ENCODE assay signal across 22 cellular contexts in genomic region chr9:93170571-93170970, GRCh38. TPM values are rescaled to one million over a fixed set of nuclear protein-coding genes. Genes with fewer than 3 reads are reported as not detected.
A peak's percentile ranks its signal among the peaks of the same experiment; 100 is the strongest.
DNase-seq lines count a peak whose midpoint lies in the region; ATAC-seq and TF ChIP-seq lines count a peak whose summit lies in the region.
"Had no signal": no experiment of that assay in that cellular context is flagged by ENCODE, and none has a peak within 500 bp of the region (broad histone marks: within the 10 kb centered on the region; RNA-seq: fewer than 3 reads in every experiment).

No MANE protein-coding gene starts in this region.

- no peak overlapping the region for H3K4me3 Mint-ChIP-seq in stimulated activated naive CD8-positive, alpha-beta T cell treated with anti-CD3 and anti-CD28 coated beads, Interleukin-15, amount 100 ng/mL, for 72 hours
- H3K4me3 Mint-ChIP-seq in neural progenitor cell, result no peak overlapping the region
- H3K4me3 Mint-ChIP-seq: CD4-positive, CD25-positive, alpha-beta regulatory T cell; CD8-positive, alpha-beta memory T cell had no signal

- no peak overlapping the region for H2AFZ ChIP-seq in neural progenitor cell (replicated peaks)
- H2AFZ ChIP-seq: GM23248 had no signal

- no peaks in the 10 kb centered on the region for H3K36me3 Mint-ChIP-seq in neural progenitor cell
- H3K36me3 Mint-ChIP-seq: CD4-positive, CD25-positive, alpha-beta regulatory T cell; CD8-positive, alpha-beta memory T cell had no signal

- no peaks in the 10 kb centered on the region for H4K20me1 ChIP-seq in neural progenitor cell (ENCODE audit: low read depth)

- 90 to 91% methylated on average over 8 of the region's 8 CpGs for WGBS in sigmoid colon, 2 donors

- no peak overlapping the region for H3K9ac ChIP-seq in neural progenitor cell
- H3K9ac ChIP-seq: GM23248 had no signal

- H3K4me1 Mint-ChIP-seq in stimulated activated naive CD8-positive, alpha-beta T cell treated with anti-CD3 and anti-CD28 coated beads, Interleukin-15, amount 100 ng/mL, for 72 hours, result peaks cover 5% of the 10 kb centered on the region
- H3K4me1 Mint-ChIP-seq in neural progenitor cell, result peaks cover 19% of the 10 kb centered on the region

- ATAC-seq in stimulated activated naive CD8-positive, alpha-beta T cell treated with anti-CD3 and anti-CD28 coated beads, Interleukin-15, Interleukin-2, amounts not matched to agents 100 U/mL and 50 U/mL, for 24 hours, result peak; percentile 37
- ATAC-seq in stimulated activated naive CD8-positive, alpha-beta T cell treated with anti-CD3 and anti-CD28 coated beads, Interleukin-15, amount 100 ng/mL, for 72 hours, result no peak
- ATAC-seq: GM12878 had no signal

- no peaks in the 10 kb centered on the region for H3K4me1 ChIP-seq in neural progenitor cell
- H3K4me1 ChIP-seq in sigmoid colon, result no peaks in the 10 kb centered on the region
- H3K4me1 ChIP-seq: BE2C had no signal

- TF ChIP-seq CTCF in neural progenitor cell (IDR thresholded peaks at IDR 0.05) (no peak), sigmoid colon (IDR thresholded peaks at IDR 0.05) (no peak)

- no peaks in the 10 kb centered on the region for H3K27me3 ChIP-seq in neural progenitor cell
- no peaks in the 10 kb centered on the region for H3K27me3 ChIP-seq in sigmoid colon
- H3K27me3 ChIP-seq: BE2C had no signal

- no peak overlapping the region for H3K4me2 ChIP-seq in neural progenitor cell

- no peak overlapping the region for H3K27ac Mint-ChIP-seq in stimulated activated naive CD8-positive, alpha-beta T cell treated with anti-CD3 and anti-CD28 coated beads, Interleukin-15, amount 100 ng/mL, for 72 hours
- peak overlapping the region; percentile 42 for H3K27ac Mint-ChIP-seq in neural progenitor cell

- H3K9me3 ChIP-seq in neural progenitor cell (ENCODE audit: low read depth), result no peaks in the 10 kb centered on the region
- H3K9me3 ChIP-seq in sigmoid colon, result no peaks in the 10 kb centered on the region
- H3K9me3 ChIP-seq: BE2C had no signal

- no peak for TF ChIP-seq EP300 in sigmoid colon (IDR thresholded peaks at IDR 0.05)

- no peaks in the 10 kb centered on the region for H3K9me3 Mint-ChIP-seq in stimulated activated naive CD8-positive, alpha-beta T cell treated with anti-CD3 and anti-CD28 coated beads, Interleukin-15, amount 100 ng/mL, for 72 hours
- no peaks in the 10 kb centered on the region for H3K9me3 Mint-ChIP-seq in neural progenitor cell
- H3K9me3 Mint-ChIP-seq: CD4-positive, CD25-positive, alpha-beta regulatory T cell; CD8-positive, alpha-beta memory T cell had no signal

- H3K4me3 ChIP-seq in neural progenitor cell (no peak overlapping the region), sigmoid colon (no peak overlapping the region)
- H3K4me3 ChIP-seq: GM12878, GM23248 had no signal

- H3K27me3 Mint-ChIP-seq in stimulated activated naive CD8-positive, alpha-beta T cell treated with anti-CD3 and anti-CD28 coated beads, Interleukin-15, amount 100 ng/mL, for 72 hours, result no peaks in the 10 kb centered on the region
- H3K27me3 Mint-ChIP-seq in neural progenitor cell (ENCODE audit: insufficient read depth, low read depth), result peaks cover 7% of the 10 kb centered on the region

- no peak overlapping the region for H3K27ac ChIP-seq in neural progenitor cell
- H3K27ac ChIP-seq in sigmoid colon, result no peak overlapping the region
- H3K27ac ChIP-seq: GM23248, HL-60 had no signal

- TF ChIP-seq POLR2A in sigmoid colon (IDR thresholded peaks at IDR 0.05), result no peak

- no peaks in the 10 kb centered on the region for H3K36me3 ChIP-seq in neural progenitor cell
- no peaks in the 10 kb centered on the region for H3K36me3 ChIP-seq in sigmoid colon
- H3K36me3 ChIP-seq: BE2C had no signal

- intact Hi-C loops in sigmoid colon (cut with DNase I), result no loop called here

- no peaks in the 10 kb centered on the region for H3K79me2 ChIP-seq in neural progenitor cell (ENCODE audit: low read depth)

- no peaks in the 10 kb centered on the region for H3F3A ChIP-seq in neural progenitor cell (ENCODE audit: low read depth)

- no peak for DNase-seq in stimulated activated naive CD8-positive, alpha-beta T cell treated with anti-CD3 and anti-CD28 coated beads, Interleukin-15, Interleukin-2, amounts not matched to agents 100 U/mL and 50 U/mL, for 24 hours
- no peak for DNase-seq in stimulated activated naive CD8-positive, alpha-beta T cell treated with anti-CD3 and anti-CD28 coated beads, Interleukin-15, amount 100 ng/mL, for 72 hours
- peak; percentile 32 for DNase-seq in ecto neural progenitor cell (ENCODE audit: low spot score)
- no peak for DNase-seq in neural progenitor cell (ENCODE audit: low spot score)
- no peak for DNase-seq in sigmoid colon
- DNase-seq in mesenteric fat pad (ENCODE audit: low spot score), result no peak
- no peak for DNase-seq in SHP77 (lab: John Stamatoyannopoulos, UW)
- DNase-seq: ACHN; BE2C; C1 segment of cervical spinal cord; CD4-positive, CD25-positive, alpha-beta regulatory T cell; CD8-positive, alpha-beta memory T cell; COR-L47; DMS 273 treated with DMSO at 0.1 percent for 48 hours; DMS53; DND-41; EL; GM23248; HCEC 1CT had no signal

RNA-seq across cellular contexts. Expression of gene WNK2, which starts 13.4 kb away (rescaled TPM):
- total RNA-seq in neural progenitor cell (ENCODE audit: low replicate concordance) (6.2 and 16.7 TPM in 2 replicates), sigmoid colon (10 to 100 TPM; 16.0 to 95.8 (median 29.0) TPM), mesenteric fat pad (1.1 TPM)
- 10 to 100 TPM; 12.6 to 80.1 (median 19.0) TPM for polyA plus RNA-seq in sigmoid colon
- total RNA-seq: GM23248, HT1080 had no signal
- polyA plus RNA-seq: CD4-positive, CD25-positive, alpha-beta regulatory T cell; CD8-positive, alpha-beta memory T cell; GM12878; GM23248 had no signal

RNA-seq across cellular contexts. Expression of gene NINJ1, which starts 36.5 kb away (rescaled TPM):
- total RNA-seq in neural progenitor cell (ENCODE audit: low replicate concordance) (3.9 and 27.3 TPM in 2 replicates), sigmoid colon (100 to 1,000 TPM in 1 of 4 donors, 10 to 100 TPM in 3; 56.5 to 116 (median 69.6) TPM), mesenteric fat pad (58.8 TPM)
- polyA plus RNA-seq in sigmoid colon, result 10 to 100 TPM; 28.9 to 58.7 (median 53.5) TPM
